22 cellular contexts compared by ENCODE assay signal in the genomic region with DNA sequence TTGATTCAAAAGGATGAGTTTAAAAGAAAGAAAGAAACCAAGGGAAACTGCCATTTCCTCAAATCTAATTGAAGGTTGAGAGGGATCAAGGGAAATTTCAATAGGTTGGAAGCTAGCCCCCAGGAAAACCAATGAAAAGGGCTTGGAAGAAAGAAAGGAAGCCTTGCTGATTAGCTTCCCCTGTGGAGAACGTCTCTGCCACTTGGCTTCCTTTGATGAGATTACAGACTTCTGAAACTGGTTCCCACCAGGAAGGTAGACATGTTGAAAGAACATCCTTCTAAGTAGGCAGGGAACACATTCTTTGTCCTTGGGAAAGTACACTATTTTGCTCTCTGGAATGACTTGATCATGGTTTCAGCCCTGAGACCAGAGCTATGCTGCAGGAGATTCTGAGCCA.
"Had no signal": no experiment of that assay in that cellular context is flagged by ENCODE, and none has a peak within 500 bp of the region (broad histone marks: within the 10 kb centered on the region; RNA-seq: fewer than 3 reads in every experiment).

No MANE protein-coding gene starts in this region.

- H3K27me3 ChIP-seq: colonic mucosa, gastrocnemius medialis, heart right ventricle, left lung had no signal

- H3K27ac Mint-ChIP-seq: dendritic cell treated with granulocyte-macrophage colony-stimulating factor and Interleukin-4, amounts not matched to agents 40 ng/mL and 50 ng/mL, for 4 days; naive B cell had no signal

- H3K36me3 ChIP-seq: colonic mucosa, esophagus squamous epithelium, gastrocnemius medialis, heart right ventricle, left lung, lower lobe of right lung had no signal

- DNase-seq: colonic mucosa; cortex of kidney; effector CD4-positive, alpha-beta T cell; effector memory CD4-positive, alpha-beta T cell; erythroblast; esophagus squamous epithelium; foreskin fibroblast; foreskin melanocyte; gastrocnemius medialis; glutamatergic neuron; head of caudate nucleus; heart right ventricle; hippocampal formation; left cardiac atrium; left lung; left ventricle myocardium superior; lower lobe of right lung; mucosa of descending colon; naive B cell had no signal

- ATAC-seq: esophagus mucosa, gastrocnemius medialis, heart right ventricle, left cardiac atrium, left lung, left ventricle myocardium superior, lower lobe of right lung, mucosa of descending colon had no signal

- H3K9me3 Mint-ChIP-seq: dendritic cell treated with granulocyte-macrophage colony-stimulating factor and Interleukin-4, amounts not matched to agents 40 ng/mL and 50 ng/mL, for 4 days had no signal

- H3K27me3 Mint-ChIP-seq: dendritic cell treated with granulocyte-macrophage colony-stimulating factor and Interleukin-4, amounts not matched to agents 40 ng/mL and 50 ng/mL, for 4 days; naive B cell had no signal

- H3K4me1 ChIP-seq: colonic mucosa, esophagus squamous epithelium, gastrocnemius medialis, heart right ventricle, left lung, lower lobe of right lung had no signal

- H3K4me3 Mint-ChIP-seq: dendritic cell treated with granulocyte-macrophage colony-stimulating factor and Interleukin-4, amounts not matched to agents 40 ng/mL and 50 ng/mL, for 4 days; naive B cell had no signal

- H3K9me3 ChIP-seq: colonic mucosa, esophagus squamous epithelium, gastrocnemius medialis, heart right ventricle, left lung, lower lobe of right lung, mucosa of descending colon had no signal

- H3K4me3 ChIP-seq: colonic mucosa, esophagus squamous epithelium, gastrocnemius medialis, heart right ventricle, left lung, lower lobe of right lung, mucosa of descending colon had no signal

- H3K27ac ChIP-seq: colonic mucosa, epithelial cell of prostate, esophagus squamous epithelium, gastrocnemius medialis, heart right ventricle, left lung, lower lobe of right lung had no signal

- H3K4me1 Mint-ChIP-seq: naive B cell had no signal

- H3K36me3 Mint-ChIP-seq: naive B cell had no signal
